ENCODE assay signal across 1 cellular context in genomic region chr5:133962801-133963476, GRCh38.
TF ChIP-seq lines count a peak whose summit lies in the region.

No MANE protein-coding gene starts in this region.

TF ChIP-seq in HepG2, 621 proteins besides CTCF, POLR2A, EP300 and RAD21 (continued from another document):
- TF ChIP-seq ATF7 (IDR thresholded peaks at IDR 0.05) (peak; percentile 83), ATF7 (CRISPR knock-in tag; IDR thresholded peaks at IDR 0.05) (no peak), ZNF672 (CRISPR knock-in tag; IDR thresholded peaks at IDR 0.05) (no peak), HCFC1 (IDR thresholded peaks at IDR 0.05; ENCODE audit: low read depth, low read length) (no peak), AHR (CRISPR knock-in tag; IDR thresholded peaks at IDR 0.05) (no peak)
